26 cellular contexts compared by ENCODE assay signal in genomic region chr6:122754191-122754731, GRCh38. TPM values are rescaled to one million over a fixed set of nuclear protein-coding genes. Genes with fewer than 3 reads are reported as not detected.
DNase-seq lines count a peak whose midpoint lies in the region; ATAC-seq and TF ChIP-seq lines count a peak whose summit lies in the region.
"Had no signal": no experiment of that assay in that cellular context is flagged by ENCODE, and none has a peak within 500 bp of the region (broad histone marks: within the 10 kb centered on the region; RNA-seq: fewer than 3 reads in every experiment).

No MANE protein-coding gene starts in this region.

- no peak overlapping the region for H3K4me3 ChIP-seq in osteoblast (ENCODE audit: insufficient read depth, low read length)
- H3K4me3 ChIP-seq: smooth muscle cell, thoracic aorta had no signal

- H3K27ac Mint-ChIP-seq in dendritic cell treated with granulocyte-macrophage colony-stimulating factor and Interleukin-4, amounts not matched to agents 40 ng/mL and 50 ng/mL, for 4 days, result peak overlapping the region; percentile 20
- no peak overlapping the region for H3K27ac Mint-ChIP-seq in natural killer cell
- H3K27ac Mint-ChIP-seq: activated T-cell treated with anti-CD3 and anti-CD28 coated beads, Interleukin-2, amount 50 U/mL, for 24 hours; CD8-positive, alpha-beta memory T cell; endodermal cell; stimulated activated naive B cell treated with anti-CD40 and anti-IgM and Interleukin-4, amounts not matched to agents 10 μg/mL and 1 μg/mL and 100 μg/mL, for 72 hours had no signal

- peak; percentile 29 for DNase-seq in Ammon's horn (ENCODE audit: low spot score)
- DNase-seq in EH (ENCODE audit: low read depth), result peak; percentile 3
- DNase-seq in osteoblast (ENCODE audit: insufficient read length, low spot score, missing footprints), result no peak
- no peak for DNase-seq in HuH-7 (ENCODE audit: low spot score)
- DNase-seq in natural killer cell, result no peak
- no peak for DNase-seq in NCI-H2196 (lab: John Stamatoyannopoulos, UW; ENCODE audit: unreplicated experiment)
- DNase-seq: activated CD4-positive, alpha-beta T cell treated with anti-CD3 and anti-CD28 coated beads for 1 hour; activated T-cell treated with anti-CD3 and anti-CD28 coated beads, Interleukin-2, amount 50 U/mL, for 24 hours; CD8-positive, alpha-beta memory T cell; endodermal cell; esophagus squamous epithelium; Karpas-422; left colon; NCI-H1105; NK-92 treated with Interleukin-12 subunit alpha and Interleukin-12 subunit beta, amount 100 ng/mL, for 24 hours; RPMI8226; stimulated activated CD4-positive, alpha-beta T cell treated with anti-CD3 and anti-CD28 coated beads, Interleukin-2, amount 100 ng/mL, for 48 hours; stimulated activated naive B cell treated with anti-CD40 and anti-IgM and Interleukin-4, amounts not matched to agents 10 μg/mL and 1 μg/mL and 100 μg/mL, for 72 hours; SW 1271 had no signal

- peaks cover 13% of the 10 kb centered on the region for H3K9me3 Mint-ChIP-seq in dendritic cell treated with granulocyte-macrophage colony-stimulating factor and Interleukin-4, amounts not matched to agents 40 ng/mL and 50 ng/mL, for 4 days
- no peaks in the 10 kb centered on the region for H3K9me3 Mint-ChIP-seq in natural killer cell
- H3K9me3 Mint-ChIP-seq: activated T-cell treated with anti-CD3 and anti-CD28 coated beads, Interleukin-2, amount 50 U/mL, for 24 hours; CD8-positive, alpha-beta memory T cell; stimulated activated naive B cell treated with anti-CD40 and anti-IgM and Interleukin-4, amounts not matched to agents 10 μg/mL and 1 μg/mL and 100 μg/mL, for 72 hours had no signal

- no peaks in the 10 kb centered on the region for H3K36me3 ChIP-seq in osteoblast (ENCODE audit: insufficient read depth, low read length)
- H3K36me3 ChIP-seq: esophagus squamous epithelium, thoracic aorta had no signal

- H3K36me3 Mint-ChIP-seq in dendritic cell treated with granulocyte-macrophage colony-stimulating factor and Interleukin-4, amounts not matched to agents 40 ng/mL and 50 ng/mL, for 4 days (ENCODE audit: low read depth), result no peaks in the 10 kb centered on the region
- no peaks in the 10 kb centered on the region for H3K36me3 Mint-ChIP-seq in natural killer cell
- H3K36me3 Mint-ChIP-seq: CD8-positive, alpha-beta memory T cell; stimulated activated naive B cell treated with anti-CD40 and anti-IgM and Interleukin-4, amounts not matched to agents 10 μg/mL and 1 μg/mL and 100 μg/mL, for 72 hours had no signal

- no peak overlapping the region for H3K4me3 Mint-ChIP-seq in dendritic cell treated with granulocyte-macrophage colony-stimulating factor and Interleukin-4, amounts not matched to agents 40 ng/mL and 50 ng/mL, for 4 days
- no peak overlapping the region for H3K4me3 Mint-ChIP-seq in natural killer cell
- H3K4me3 Mint-ChIP-seq: activated T-cell treated with anti-CD3 and anti-CD28 coated beads, Interleukin-2, amount 50 U/mL, for 24 hours; CD8-positive, alpha-beta memory T cell; endodermal cell; stimulated activated naive B cell treated with anti-CD40 and anti-IgM and Interleukin-4, amounts not matched to agents 10 μg/mL and 1 μg/mL and 100 μg/mL, for 72 hours had no signal

- no peaks in the 10 kb centered on the region for H3K9me3 ChIP-seq in osteoblast (ENCODE audit: low read depth, low read length)
- H3K9me3 ChIP-seq: esophagus squamous epithelium, thoracic aorta had no signal

- H3K79me2 ChIP-seq in osteoblast (ENCODE audit: insufficient read depth, low read length), result no peaks in the 10 kb centered on the region

- H3K27ac ChIP-seq in osteoblast (ENCODE audit: low read depth, low read length), result no peak overlapping the region
- H3K27ac ChIP-seq: esophagus squamous epithelium, thoracic aorta had no signal

- no peaks in the 10 kb centered on the region for H3K4me1 ChIP-seq in osteoblast (ENCODE audit: insufficient read depth, low read length)
- H3K4me1 ChIP-seq: esophagus squamous epithelium had no signal

- TF ChIP-seq CTCF in osteoblast (IDR thresholded peaks at IDR 0.05; ENCODE audit: extremely low read depth, low read depth, low read length) (no peak), natural killer cell (IDR thresholded peaks at IDR 0.05) (no peak)

- peak overlapping the region; percentile 70 for H3K4me2 ChIP-seq in osteoblast (ENCODE audit: insufficient read depth, low read length)
- H3K4me2 ChIP-seq: smooth muscle cell had no signal

- H4K20me1 ChIP-seq in osteoblast (ENCODE audit: insufficient read depth, low read length), result no peaks in the 10 kb centered on the region

- intact Hi-C loops in dendritic cell treated with granulocyte-macrophage colony-stimulating factor and Interleukin-4, amounts not matched to agents 40 ng/mL and 50 ng/mL, for 4 days (cut with micrococcal nuclease), result no loop called here
- intact Hi-C loops in natural killer cell (cut with micrococcal nuclease), result no loop called here

- no peak overlapping the region for H2AFZ ChIP-seq in osteoblast (ENCODE audit: low read length)

- no peaks in the 10 kb centered on the region for H3K27me3 ChIP-seq in osteoblast (ENCODE audit: insufficient read depth, low read length)
- H3K27me3 ChIP-seq: esophagus squamous epithelium had no signal

- no peaks in the 10 kb centered on the region for H3K27me3 Mint-ChIP-seq in dendritic cell treated with granulocyte-macrophage colony-stimulating factor and Interleukin-4, amounts not matched to agents 40 ng/mL and 50 ng/mL, for 4 days
- peaks cover 6 to 7% of the 10 kb centered on the region in 2 donors for H3K27me3 Mint-ChIP-seq in natural killer cell (ENCODE audit: low read depth in 2 of 2)
- H3K27me3 Mint-ChIP-seq: activated T-cell treated with anti-CD3 and anti-CD28 coated beads, Interleukin-2, amount 50 U/mL, for 24 hours; CD8-positive, alpha-beta memory T cell; stimulated activated naive B cell treated with anti-CD40 and anti-IgM and Interleukin-4, amounts not matched to agents 10 μg/mL and 1 μg/mL and 100 μg/mL, for 72 hours had no signal

- ATAC-seq in HG03108 (IDR thresholded peaks at IDR 0.05; ENCODE audit: unreplicated experiment) (no peak), natural killer cell (no peak)
- ATAC-seq: left colon; stimulated activated naive B cell treated with anti-CD40 and anti-IgM and Interleukin-4, amounts not matched to agents 10 μg/mL and 1 μg/mL and 100 μg/mL, for 72 hours had no signal

- peaks cover 39% of the 10 kb centered on the region for H3K4me1 Mint-ChIP-seq in dendritic cell treated with granulocyte-macrophage colony-stimulating factor and Interleukin-4, amounts not matched to agents 40 ng/mL and 50 ng/mL, for 4 days (ENCODE audit: low read depth)
- peaks cover 17 to 21% of the 10 kb centered on the region in 2 donors for H3K4me1 Mint-ChIP-seq in natural killer cell

RNA-seq across cellular contexts. Expression of gene FABP7, which starts 25.3 kb away (rescaled TPM):
- total RNA-seq in osteoblast (not detected in 2 replicates), natural killer cell (not detected)
- total RNA-seq: CD8-positive, alpha-beta memory T cell; esophagus squamous epithelium; left colon; mononuclear cell; NCI-H460; pulmonary artery endothelial cell; smooth muscle cell; thoracic aorta had no signal

RNA-seq across cellular contexts. Expression of gene SMPDL3A, which starts 34.8 kb away (rescaled TPM):
- total RNA-seq in osteoblast (22.7 and 23.5 TPM in 2 replicates), natural killer cell (1 to 10 TPM; 1.1 to 4.3 (median 3.9) TPM)

Comparison
In these comparisons a context has a peak if more than half of its experiments do, and no peak if none do; other contexts are left out.
1. DNase-seq: peak in Ammon's horn (single experiment) and EH (single experiment); none in osteoblast (single experiment), HuH-7 (single experiment), natural killer cell (single experiment) and NCI-H2196 (single experiment).